1 cellular context compared by ENCODE assay signal in the genomic region with DNA sequence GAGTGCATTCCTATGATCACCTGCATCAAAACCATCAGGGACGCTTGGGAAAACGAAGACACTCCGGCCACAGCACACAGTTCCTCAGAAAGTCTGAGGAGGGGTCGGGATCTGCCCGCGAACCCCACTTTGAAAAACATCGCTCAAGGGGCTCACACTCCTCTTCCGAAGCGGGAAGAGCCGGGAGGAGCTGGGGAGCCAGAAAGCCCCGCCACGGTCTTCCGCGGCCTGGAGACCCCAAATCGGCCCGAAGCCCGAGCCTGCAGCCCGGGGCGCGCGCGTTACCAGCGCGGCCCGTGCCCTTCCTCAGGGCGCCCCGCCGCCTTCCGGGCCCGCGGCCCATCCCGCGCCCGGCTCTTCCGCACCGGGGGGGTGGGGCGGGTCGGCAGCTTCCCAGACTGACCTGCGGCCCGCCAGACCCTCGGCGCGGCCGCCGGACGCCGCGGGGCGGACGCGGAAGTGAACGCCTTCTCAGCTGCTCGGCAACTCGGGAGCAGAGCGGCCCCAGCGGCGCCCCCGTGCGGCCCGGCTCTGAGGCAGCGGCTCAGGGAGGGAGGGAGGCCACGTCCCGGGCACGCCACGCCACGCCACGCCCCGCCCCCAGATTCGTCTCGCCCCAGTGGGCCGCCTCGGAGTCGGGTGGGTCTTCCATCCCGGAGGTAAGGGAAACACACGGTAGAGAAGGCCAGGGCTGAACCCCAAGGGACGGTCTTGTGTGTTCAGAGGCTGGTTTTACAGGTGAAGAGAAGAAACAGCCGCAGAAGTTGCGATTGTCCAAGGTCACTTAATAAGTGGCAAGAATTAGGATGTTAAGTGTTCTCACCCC.
A peak's percentile ranks its signal among the peaks of the same experiment; 100 is the strongest.
TF ChIP-seq lines count a peak whose summit lies in the region.

A gene (minus strand): TSS at position 461 of the 826 bp plus-strand sequence. CDS start 3,052 bp downstream, outside the sequence.

TF ChIP-seq in HEK293, 187 proteins besides CTCF, POLR2A, EP300 and RAD21 (continued from another document and continues in another):
- TF ChIP-seq, protein P1, sequence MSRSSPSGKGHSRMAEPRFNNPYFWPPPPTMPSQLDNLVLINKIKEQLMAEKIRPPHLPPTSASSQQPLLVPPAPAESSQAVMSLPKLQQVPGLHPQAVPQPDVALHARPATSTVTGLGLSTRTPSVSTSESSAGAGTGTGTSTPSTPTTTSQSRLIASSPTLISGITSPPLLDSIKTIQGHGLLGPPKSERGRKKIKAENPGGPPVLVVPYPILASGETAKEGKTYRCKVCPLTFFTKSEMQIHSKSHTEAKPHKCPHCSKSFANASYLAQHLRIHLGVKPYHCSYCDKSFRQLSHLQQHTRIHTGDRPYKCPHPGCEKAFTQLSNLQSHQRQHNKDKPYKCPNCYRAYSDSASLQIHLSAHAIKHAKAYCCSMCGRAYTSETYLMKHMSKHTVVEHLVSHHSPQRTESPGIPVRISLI (tag by site-specific recombination; IDR thresholded peaks at IDR 0.05), result no peak
- TF ChIP-seq ZNF561 (tag by site-specific recombination; IDR thresholded peaks at IDR 0.05; ENCODE audit: borderline replicate concordance) (peak; percentile 62; the same call in 1 of the 2 replicates), ZNF658 (tag by site-specific recombination; IDR thresholded peaks at IDR 0.05) (no peak), ZNF404 (tag by site-specific recombination; IDR thresholded peaks at IDR 0.05) (no peak), ZNF157 (tag by site-specific recombination; IDR thresholded peaks at IDR 0.05) (no peak), RBAK (tag by site-specific recombination; IDR thresholded peaks at IDR 0.05) (no peak), ZNF19 (tag by site-specific recombination; IDR thresholded peaks at IDR 0.05; ENCODE audit: low read depth) (no peak), ZNF560 (tag by site-specific recombination; IDR thresholded peaks at IDR 0.05; ENCODE audit: borderline replicate concordance) (no peak), ZFHX2 (tag by site-specific recombination; conservative IDR thresholded peaks at IDR 0.05) (peak; percentile 44), YY2 (tag by site-specific recombination; IDR thresholded peaks at IDR 0.05) (no peak), ZNF341 (tag by site-specific recombination; IDR thresholded peaks at IDR 0.05; ENCODE audit: low read depth) (peak; percentile 75), ZNF530 (tag by site-specific recombination; IDR thresholded peaks at IDR 0.05; ENCODE audit: low read depth) (no peak), ZNF394 (tag by site-specific recombination; IDR thresholded peaks at IDR 0.05; ENCODE audit: borderline replicate concordance) (no peak), ZNF830 (tag by site-specific recombination; IDR thresholded peaks at IDR 0.05; ENCODE audit: low read depth) (no peak), HOXC10 (CRISPR knock-in tag; IDR thresholded peaks at IDR 0.05) (0 out of 2 replicates have a peak, but pooled peaks have one; percentile 19), REPIN1 (tag by site-specific recombination; IDR thresholded peaks at IDR 0.05; ENCODE audit: low read depth) (no peak), ZBTB8A (tag by site-specific recombination; IDR thresholded peaks at IDR 0.05) (peak; percentile 75), ZNF174 (tag by site-specific recombination; IDR thresholded peaks at IDR 0.05) (no peak), ZSCAN30 (tag by site-specific recombination; IDR thresholded peaks at IDR 0.05) (peak; percentile 83; the same call in 1 of the 2 replicates), ZNF776 (tag by site-specific recombination; IDR thresholded peaks at IDR 0.05; ENCODE audit: borderline replicate concordance) (no peak), ZNF777 (tag by site-specific recombination; IDR thresholded peaks at IDR 0.05; ENCODE audit: borderline replicate concordance) (no peak), ZNF701 (tag by site-specific recombination; IDR thresholded peaks at IDR 0.05) (no peak), ZNF366 (tag by site-specific recombination; conservative IDR thresholded peaks at IDR 0.05) (peak; percentile 31; the same call in 1 of the 2 replicates), KLF10 (tag by site-specific recombination; IDR thresholded peaks at IDR 0.05) (peak; percentile 48; the same call in 1 of the 2 replicates), ZNF596 (tag by site-specific recombination; IDR thresholded peaks at IDR 0.05) (peak; percentile 11; the same call in 1 of the 2 replicates), FEZF1 (tag by site-specific recombination; IDR thresholded peaks at IDR 0.05) (no peak), ZNF433 (tag by site-specific recombination; IDR thresholded peaks at IDR 0.05; ENCODE audit: low read depth) (no peak), ZNF221 (tag by site-specific recombination; IDR thresholded peaks at IDR 0.05; ENCODE audit: borderline replicate concordance) (no peak), ZNF76 (tag by site-specific recombination; IDR thresholded peaks at IDR 0.05; ENCODE audit: borderline replicate concordance, low read depth) (peak; percentile 52; the same call in 1 of the 2 replicates), ZBTB48 (tag by site-specific recombination; IDR thresholded peaks at IDR 0.05) (no peak), ZNF626 (tag by site-specific recombination; IDR thresholded peaks at IDR 0.05) (no peak)
- TF ChIP-seq, protein P2, sequence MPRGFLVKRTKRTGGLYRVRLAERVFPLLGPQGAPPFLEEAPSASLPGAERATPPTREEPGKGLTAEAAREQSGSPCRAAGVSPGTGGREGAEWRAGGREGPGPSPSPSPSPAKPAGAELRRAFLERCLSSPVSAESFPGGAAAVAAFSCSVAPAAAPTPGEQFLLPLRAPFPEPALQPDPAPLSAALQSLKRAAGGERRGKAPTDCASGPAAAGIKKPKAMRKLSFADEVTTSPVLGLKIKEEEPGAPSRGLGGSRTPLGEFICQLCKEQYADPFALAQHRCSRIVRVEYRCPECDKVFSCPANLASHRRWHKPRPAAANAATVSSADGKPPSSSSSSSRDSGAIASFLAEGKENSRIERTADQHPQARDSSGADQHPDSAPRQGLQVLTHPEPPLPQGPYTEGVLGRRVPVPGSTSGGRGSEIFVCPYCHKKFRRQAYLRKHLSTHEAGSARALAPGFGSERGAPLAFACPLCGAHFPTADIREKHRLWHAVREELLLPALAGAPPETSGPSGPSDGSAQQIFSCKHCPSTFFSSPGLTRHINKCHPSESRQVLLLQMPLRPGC (tag by site-specific recombination; IDR thresholded peaks at IDR 0.05), result no peak
- TF ChIP-seq, protein P3, sequence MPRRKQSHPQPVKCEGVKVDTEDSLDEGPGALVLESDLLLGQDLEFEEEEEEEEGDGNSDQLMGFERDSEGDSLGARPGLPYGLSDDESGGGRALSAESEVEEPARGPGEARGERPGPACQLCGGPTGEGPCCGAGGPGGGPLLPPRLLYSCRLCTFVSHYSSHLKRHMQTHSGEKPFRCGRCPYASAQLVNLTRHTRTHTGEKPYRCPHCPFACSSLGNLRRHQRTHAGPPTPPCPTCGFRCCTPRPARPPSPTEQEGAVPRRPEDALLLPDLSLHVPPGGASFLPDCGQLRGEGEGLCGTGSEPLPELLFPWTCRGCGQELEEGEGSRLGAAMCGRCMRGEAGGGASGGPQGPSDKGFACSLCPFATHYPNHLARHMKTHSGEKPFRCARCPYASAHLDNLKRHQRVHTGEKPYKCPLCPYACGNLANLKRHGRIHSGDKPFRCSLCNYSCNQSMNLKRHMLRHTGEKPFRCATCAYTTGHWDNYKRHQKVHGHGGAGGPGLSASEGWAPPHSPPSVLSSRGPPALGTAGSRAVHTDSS (tag by site-specific recombination; IDR thresholded peaks at IDR 0.05), result no peak
- TF ChIP-seq, protein P4, sequence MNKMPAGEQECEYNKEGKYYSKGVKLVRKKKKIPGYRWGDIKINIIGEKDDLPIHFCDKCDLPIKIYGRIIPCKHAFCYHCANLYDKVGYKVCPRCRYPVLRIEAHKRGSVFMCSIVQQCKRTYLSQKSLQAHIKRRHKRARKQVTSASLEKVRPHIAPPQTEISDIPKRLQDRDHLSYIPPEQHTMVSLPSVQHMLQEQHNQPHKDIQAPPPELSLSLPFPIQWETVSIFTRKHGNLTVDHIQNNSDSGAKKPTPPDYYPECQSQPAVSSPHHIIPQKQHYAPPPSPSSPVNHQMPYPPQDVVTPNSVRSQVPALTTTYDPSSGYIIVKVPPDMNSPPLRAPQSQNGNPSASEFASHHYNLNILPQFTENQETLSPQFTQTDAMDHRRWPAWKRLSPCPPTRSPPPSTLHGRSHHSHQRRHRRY (tag by site-specific recombination; IDR thresholded peaks at IDR 0.05), result no peak
- TF ChIP-seq, protein P5, sequence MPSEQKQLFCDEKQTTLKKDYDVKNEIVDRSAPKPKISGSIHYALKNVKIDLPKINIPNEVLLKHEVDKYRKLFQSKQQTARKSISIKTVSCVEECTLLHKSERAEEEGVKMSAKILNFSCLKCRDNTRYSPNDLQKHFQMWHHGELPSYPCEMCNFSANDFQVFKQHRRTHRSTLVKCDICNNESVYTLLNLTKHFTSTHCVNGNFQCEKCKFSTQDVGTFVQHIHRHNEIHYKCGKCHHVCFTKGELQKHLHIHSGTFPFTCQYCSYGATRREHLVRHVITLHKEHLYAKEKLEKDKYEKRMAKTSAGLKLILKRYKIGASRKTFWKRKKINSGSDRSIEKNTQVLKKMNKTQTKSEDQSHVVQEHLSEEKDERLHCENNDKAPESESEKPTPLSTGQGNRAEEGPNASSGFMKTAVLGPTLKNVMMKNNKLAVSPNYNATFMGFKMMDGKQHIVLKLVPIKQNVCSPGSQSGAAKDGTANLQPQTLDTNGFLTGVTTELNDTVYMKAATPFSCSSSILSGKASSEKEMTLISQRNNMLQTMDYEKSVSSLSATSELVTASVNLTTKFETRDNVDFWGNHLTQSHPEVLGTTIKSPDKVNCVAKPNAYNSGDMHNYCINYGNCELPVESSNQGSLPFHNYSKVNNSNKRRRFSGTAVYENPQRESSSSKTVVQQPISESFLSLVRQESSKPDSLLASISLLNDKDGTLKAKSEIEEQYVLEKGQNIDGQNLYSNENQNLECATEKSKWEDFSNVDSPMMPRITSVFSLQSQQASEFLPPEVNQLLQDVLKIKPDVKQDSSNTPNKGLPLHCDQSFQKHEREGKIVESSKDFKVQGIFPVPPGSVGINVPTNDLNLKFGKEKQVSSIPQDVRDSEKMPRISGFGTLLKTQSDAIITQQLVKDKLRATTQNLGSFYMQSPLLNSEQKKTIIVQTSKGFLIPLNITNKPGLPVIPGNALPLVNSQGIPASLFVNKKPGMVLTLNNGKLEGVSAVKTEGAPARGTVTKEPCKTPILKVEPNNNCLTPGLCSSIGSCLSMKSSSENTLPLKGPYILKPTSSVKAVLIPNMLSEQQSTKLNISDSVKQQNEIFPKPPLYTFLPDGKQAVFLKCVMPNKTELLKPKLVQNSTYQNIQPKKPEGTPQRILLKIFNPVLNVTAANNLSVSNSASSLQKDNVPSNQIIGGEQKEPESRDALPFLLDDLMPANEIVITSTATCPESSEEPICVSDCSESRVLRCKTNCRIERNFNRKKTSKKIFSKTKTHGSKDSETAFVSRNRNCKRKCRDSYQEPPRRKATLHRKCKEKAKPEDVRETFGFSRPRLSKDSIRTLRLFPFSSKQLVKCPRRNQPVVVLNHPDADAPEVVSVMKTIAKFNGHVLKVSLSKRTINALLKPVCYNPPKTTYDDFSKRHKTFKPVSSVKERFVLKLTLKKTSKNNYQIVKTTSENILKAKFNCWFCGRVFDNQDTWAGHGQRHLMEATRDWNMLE (tag by site-specific recombination; conservative IDR thresholded peaks at IDR 0.05; ENCODE audit: low read depth), result no peak
- TF ChIP-seq, protein P6, sequence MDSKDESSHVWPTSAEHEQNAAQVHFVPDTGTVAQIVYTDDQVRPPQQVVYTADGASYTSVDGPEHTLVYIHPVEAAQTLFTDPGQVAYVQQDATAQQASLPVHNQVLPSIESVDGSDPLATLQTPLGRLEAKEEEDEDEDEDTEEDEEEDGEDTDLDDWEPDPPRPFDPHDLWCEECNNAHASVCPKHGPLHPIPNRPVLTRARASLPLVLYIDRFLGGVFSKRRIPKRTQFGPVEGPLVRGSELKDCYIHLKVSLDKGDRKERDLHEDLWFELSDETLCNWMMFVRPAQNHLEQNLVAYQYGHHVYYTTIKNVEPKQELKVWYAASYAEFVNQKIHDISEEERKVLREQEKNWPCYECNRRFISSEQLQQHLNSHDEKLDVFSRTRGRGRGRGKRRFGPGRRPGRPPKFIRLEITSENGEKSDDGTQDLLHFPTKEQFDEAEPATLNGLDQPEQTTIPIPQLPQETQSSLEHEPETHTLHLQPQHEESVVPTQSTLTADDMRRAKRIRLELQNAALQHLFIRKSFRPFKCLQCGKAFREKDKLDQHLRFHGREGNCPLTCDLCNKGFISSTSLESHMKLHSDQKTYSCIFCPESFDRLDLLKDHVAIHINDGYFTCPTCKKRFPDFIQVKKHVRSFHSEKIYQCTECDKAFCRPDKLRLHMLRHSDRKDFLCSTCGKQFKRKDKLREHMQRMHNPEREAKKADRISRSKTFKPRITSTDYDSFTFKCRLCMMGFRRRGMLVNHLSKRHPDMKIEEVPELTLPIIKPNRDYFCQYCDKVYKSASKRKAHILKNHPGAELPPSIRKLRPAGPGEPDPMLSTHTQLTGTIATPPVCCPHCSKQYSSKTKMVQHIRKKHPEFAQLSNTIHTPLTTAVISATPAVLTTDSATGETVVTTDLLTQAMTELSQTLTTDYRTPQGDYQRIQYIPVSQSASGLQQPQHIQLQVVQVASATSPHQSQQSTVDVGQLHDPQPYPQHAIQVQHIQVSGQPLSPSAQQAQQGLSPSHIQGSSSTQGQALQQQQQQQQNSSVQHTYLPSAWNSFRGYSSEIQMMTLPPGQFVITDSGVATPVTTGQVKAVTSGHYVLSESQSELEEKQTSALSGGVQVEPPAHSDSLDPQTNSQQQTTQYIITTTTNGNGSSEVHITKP (tag by site-specific recombination; IDR thresholded peaks at IDR 0.05), result no peak
- TF ChIP-seq, protein P7, sequence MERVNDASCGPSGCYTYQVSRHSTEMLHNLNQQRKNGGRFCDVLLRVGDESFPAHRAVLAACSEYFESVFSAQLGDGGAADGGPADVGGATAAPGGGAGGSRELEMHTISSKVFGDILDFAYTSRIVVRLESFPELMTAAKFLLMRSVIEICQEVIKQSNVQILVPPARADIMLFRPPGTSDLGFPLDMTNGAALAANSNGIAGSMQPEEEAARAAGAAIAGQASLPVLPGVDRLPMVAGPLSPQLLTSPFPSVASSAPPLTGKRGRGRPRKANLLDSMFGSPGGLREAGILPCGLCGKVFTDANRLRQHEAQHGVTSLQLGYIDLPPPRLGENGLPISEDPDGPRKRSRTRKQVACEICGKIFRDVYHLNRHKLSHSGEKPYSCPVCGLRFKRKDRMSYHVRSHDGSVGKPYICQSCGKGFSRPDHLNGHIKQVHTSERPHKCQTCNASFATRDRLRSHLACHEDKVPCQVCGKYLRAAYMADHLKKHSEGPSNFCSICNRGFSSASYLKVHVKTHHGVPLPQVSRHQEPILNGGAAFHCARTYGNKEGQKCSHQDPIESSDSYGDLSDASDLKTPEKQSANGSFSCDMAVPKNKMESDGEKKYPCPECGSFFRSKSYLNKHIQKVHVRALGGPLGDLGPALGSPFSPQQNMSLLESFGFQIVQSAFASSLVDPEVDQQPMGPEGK (tag by site-specific recombination; IDR thresholded peaks at IDR 0.05), result peak; percentile 49; the same call in 1 of the 2 replicates
